In genomic region chr12:48409938-48410337, GRCh38 we compare ENCODE assay signal across 8 cellular contexts. TPM values are rescaled to one million over a fixed set of nuclear protein-coding genes. Genes with fewer than 3 reads are reported as not detected.
DNase-seq lines count a peak whose midpoint lies in the region; ATAC-seq, FAIRE-seq and TF ChIP-seq lines count a peak whose summit lies in the region.
"Not testable (repeated sequence)": the region's sequence is repeated elsewhere in the genome, so short reads cannot be mapped to it uniquely, and the experiment has no call there.

No MANE protein-coding gene starts in this region.

- in situ Hi-C loops in K562 (cut with MboI): not testable (repeated sequence)

- POLR2A ChIA-PET in K562 (lab: Yijun Ruan, JAX): interaction anchor here (0.5 to 0.6 kb wide), 2 partner anchors 12 to 207 kb away, joined by 3 to 4 read pairs; partner anchors contain the start of gene OR10AD1
- POLR2A ChIA-PET in naive thymus-derived CD8-positive, alpha-beta T cell (lab: Charles Lee): interaction anchor here (0.5 to 3.4 kb wide), 2 partner anchors 211 to 253 kb away, joined by 3 to 19 read pairs; no protein-coding TSS in a partner anchor

- H3K36me3 ChIP-seq in K562 (ENCODE audit: control insufficient read depth, insufficient read depth, low read length): not testable (repeated sequence)

- H3K9me1 ChIP-seq in K562 (ENCODE audit: control insufficient read depth, insufficient read depth, low read length): not testable (repeated sequence)

- not testable (repeated sequence) for H3K27ac Mint-ChIP-seq in activated T-cell treated with anti-CD3 and anti-CD28 coated beads, Interleukin-2, amount 50 U/mL, for 72 hours
- peak overlapping the region; percentile 20 to 93 (median 74) for H3K27ac Mint-ChIP-seq in naive thymus-derived CD8-positive, alpha-beta T cell

- not testable (repeated sequence) for H4K20me1 ChIP-seq in K562 (replicated peaks; ENCODE audit: control insufficient read depth, insufficient read depth, low read length)

- not testable (repeated sequence) for TF ChIP-seq EP300 in K562 (IDR thresholded peaks at IDR 0.05; ENCODE audit: low read length)

- H3K9me3 ChIP-seq in K562 (replicated peaks; ENCODE audit: control insufficient read depth, insufficient read depth, low read depth, low read length): not testable (repeated sequence)

- not testable (repeated sequence) for TF ChIP-seq POLR2A in K562 (conservative IDR thresholded peaks at IDR 0.05)

- H3K9ac ChIP-seq in K562 (ENCODE audit: insufficient read depth in 1 of 2, low read depth in 2 of 2, low read length in 2 of 2): not testable (repeated sequence)

- H3K36me3 Mint-ChIP-seq in activated T-cell treated with anti-CD3 and anti-CD28 coated beads, Interleukin-2, amount 50 U/mL, for 72 hours (ENCODE audit: insufficient read depth in 2 of 2): not testable (repeated sequence)
- H3K36me3 Mint-ChIP-seq in naive thymus-derived CD8-positive, alpha-beta T cell: peaks cover 4 to 29% (median 27%) of the 10 kb centered on the region in 3 donors

- peak overlapping the region; percentile 50; the same call in 2 of the 3 replicates for H3K27ac ChIP-seq in K562 (ENCODE audit: extremely low read depth, low read depth, low read length)

- H3K4me1 ChIP-seq in K562 (replicated peaks in 1 of 2; ENCODE audit: control insufficient read depth in 2 of 2, insufficient read depth in 2 of 2, low read length in 2 of 2): peaks cover 0 to 19% of the 10 kb centered on the region in 2 experiments; a peak in 4 of 5 replicates

- TF ChIP-seq RAD21 in K562 (CRISPR knock-in tag; conservative IDR thresholded peaks at IDR 0.05 in 1 of 2, IDR thresholded peaks at IDR 0.05 in 1 of 2): peak; percentile 57 to 61

- ATAC-seq in activated T-cell treated with anti-CD3 and anti-CD28 coated beads, Interleukin-2, amount 50 U/mL, for 72 hours (replicated peaks in 1 of 2); stimulated activated naive CD8-positive, alpha-beta T cell treated with anti-CD3 and anti-CD28 coated beads, Interleukin-15, Interleukin-2, amounts not matched to agents 100 U/mL and 50 U/mL, for 24 hours: not testable (repeated sequence)
- peak; percentile 86 for ATAC-seq in K562
- peak; percentile 33 to 69 for ATAC-seq in naive thymus-derived CD8-positive, alpha-beta T cell

- not testable (repeated sequence) for H3K4me3 Mint-ChIP-seq in activated T-cell treated with anti-CD3 and anti-CD28 coated beads, Interleukin-2, amount 50 U/mL, for 72 hours
- H3K4me3 Mint-ChIP-seq in naive thymus-derived CD8-positive, alpha-beta T cell: peak overlapping the region in 9 of 10 donors; percentile 19 to 77 (median 61)

- H3K4me1 Mint-ChIP-seq in activated T-cell treated with anti-CD3 and anti-CD28 coated beads, Interleukin-2, amount 50 U/mL, for 72 hours (ENCODE audit: low read depth): not testable (repeated sequence)
- peaks cover 4 to 20% (median 15%) of the 10 kb centered on the region in 4 donors for H3K4me1 Mint-ChIP-seq in naive thymus-derived CD8-positive, alpha-beta T cell

- H3K4me2 ChIP-seq in K562 (ENCODE audit: insufficient read depth, low read length): peak overlapping the region; percentile 67

- not testable (repeated sequence) for H3K27me3 Mint-ChIP-seq in activated T-cell treated with anti-CD3 and anti-CD28 coated beads, Interleukin-2, amount 50 U/mL, for 72 hours (ENCODE audit: low read depth); naive thymus-derived CD8-positive, alpha-beta T cell

- H2AFZ ChIP-seq in K562 (ENCODE audit: low read depth, low read length): peak overlapping the region; percentile 94

- intact Hi-C loops in K562 (cut with micrococcal nuclease): not testable (repeated sequence)

- DNase-seq in DMS53 (lab: John Stamatoyannopoulos, UW): peak; percentile 72
- DNase-seq in NCI-H2227 (lab: John Stamatoyannopoulos, UW; ENCODE audit: unreplicated experiment): peak; percentile 0
- peak; percentile 12 for DNase-seq in SK-N-DZ (ENCODE audit: low spot score)
- peak; percentile 6 for DNase-seq in activated CD4-positive, alpha-beta T cell treated with anti-CD3 and anti-CD28 coated beads for 48 hours
- peak; percentile 0 to 5 for DNase-seq in activated T-cell treated with anti-CD3 and anti-CD28 coated beads, Interleukin-2, amount 50 U/mL, for 72 hours
- DNase-seq in K562 (ENCODE audit: extremely low read depth in 1 of 4, low spot score in 3 of 4): peak; percentile 22 to 79 (median 36)
- DNase-seq in naive thymus-derived CD8-positive, alpha-beta T cell: peak in 9 of 10 donors; percentile 0 to 72 (median 50)
- peak; percentile 3 for DNase-seq in stimulated activated naive CD8-positive, alpha-beta T cell treated with anti-CD3 and anti-CD28 coated beads, Interleukin-15, Interleukin-2, amounts not matched to agents 100 U/mL and 50 U/mL, for 24 hours

- H3K4me3 ChIP-seq in K562: not testable (repeated sequence)

- H3K27me3 ChIP-seq in K562 (ENCODE audit: control insufficient read depth in 2 of 2, insufficient read depth in 2 of 2, low read length in 2 of 2): not testable (repeated sequence)

- H3K9me3 Mint-ChIP-seq in activated T-cell treated with anti-CD3 and anti-CD28 coated beads, Interleukin-2, amount 50 U/mL, for 72 hours: peaks cover 5 to 14% of the 10 kb centered on the region in 2 donors
- peaks cover 0 to 52% (median 23%) of the 10 kb centered on the region in 9 donors for H3K9me3 Mint-ChIP-seq in naive thymus-derived CD8-positive, alpha-beta T cell

- BruUV-seq in K562 (replicated peaks; lab: Mats Ljungman, UMichigan): not testable (repeated sequence)

- peak; percentile 26 to 40 (median 32); a peak in 4 of 6 replicates for TF ChIP-seq CTCF in K562 (IDR thresholded peaks at IDR 0.05 in 2 of 3, conservative IDR thresholded peaks at IDR 0.05 in 1 of 3; ENCODE audit: insufficient read depth in 2 of 3, low read depth in 1 of 3, low read length in 3 of 3)

- FAIRE-seq in K562 (lab: Jason Lieb, UNC): peak; percentile 67

- WGBS in K562 (ENCODE audit: insufficient coverage, low coverage, missing lambda C conversion rate): 0% methylated on average over 3 of the region's 3 CpGs

- CTCF ChIA-PET in K562 (lab: Yijun Ruan, JAX; ENCODE audit: low intra/inter-chr PET ratio): not testable (repeated sequence)

- H3K79me2 ChIP-seq in K562 (ENCODE audit: control insufficient read depth, insufficient read depth, low read length): not testable (repeated sequence)

TF ChIP-seq in K562, 482 proteins besides CTCF, POLR2A, EP300 and RAD21 (continues in another document):
- TF ChIP-seq FOXK2 (conservative IDR thresholded peaks at IDR 0.05 in 1 of 2, IDR thresholded peaks at IDR 0.05 in 1 of 2; ENCODE audit: low read depth in 2 of 2): peak; percentile 96
- TF ChIP-seq ATF1 (CRISPR knock-in tag; IDR thresholded peaks at IDR 0.05): not testable (repeated sequence)
- TF ChIP-seq ATF1 (tag; IDR thresholded peaks at IDR 0.05): peak; percentile 45
- 0 out of 2 replicates have a peak, but pooled peaks have one; percentile 19 for TF ChIP-seq ZNF589 (CRISPR knock-in tag; IDR thresholded peaks at IDR 0.05; ENCODE audit: low read depth)
- TF ChIP-seq CTBP1 (IDR thresholded peaks at IDR 0.05; ENCODE audit: borderline replicate concordance): peak; percentile 89
- peak; percentile 52; the same call in 1 of the 2 replicates for TF ChIP-seq DPF2 (IDR thresholded peaks at IDR 0.05)
- peak; percentile 43 for TF ChIP-seq PKNOX1 (IDR thresholded peaks at IDR 0.05)

RNA-seq across cellular contexts. Expression of gene ZNF641, which starts 59.2 kb away (rescaled TPM):
- 14.6 and 39.3 TPM in 2 replicates for polyA plus RNA-seq in SK-N-DZ (2014; cell fraction: cytosol; rRNA removed)
- polyA plus RNA-seq in SK-N-DZ (2014; cell fraction: nucleus; rRNA removed): 23.4 and 23.7 TPM in 2 replicates
- 10 to 100 TPM; 11.9 to 13.4 TPM for total RNA-seq in activated T-cell treated with anti-CD3 and anti-CD28 coated beads, Interleukin-2, amount 50 U/mL, for 72 hours
- total RNA-seq in K562 (2011; cell fraction: chromatin; rRNA removed; ENCODE audit: low replicate concordance): 13.0 and 13.7 TPM in 2 replicates
- 12.0 and 12.5 TPM in 2 replicates for total RNA-seq in K562 (2011; cell fraction: nucleolus; rRNA removed)
- total RNA-seq in K562 (2011; cell fraction: nucleoplasm; rRNA removed): 12.7 and 17.8 TPM in 2 replicates
- 11.3 and 12.2 TPM in 2 replicates for total RNA-seq in K562 (2014; rRNA removed)
- total RNA-seq in K562 (2014; rRNA removed; fragmentation: Illumina TruSeq; extraction: Trizol): 10.5 and 12.3 TPM in 2 replicates
- total RNA-seq in K562 (2015; rRNA removed; fragmentation: Illumina TruSeq; extraction: Trizol): 13.6 and 15.6 TPM in 2 replicates
- total RNA-seq in K562 (2021): 10.3 and 13.2 TPM in 2 replicates
- polyA plus RNA-seq in K562 (2011; rRNA removed): 3.4 and 9.2 TPM in 2 replicates
- 2.5 and 5.0 TPM in 2 replicates for polyA plus RNA-seq in K562 (2011; cell fraction: cytosol; rRNA removed)
- polyA plus RNA-seq in K562 (2011; cell fraction: nucleus; rRNA removed): 7.7 and 17.1 TPM in 2 replicates
- polyA plus RNA-seq in K562 (2012): 9.2 and 14.9 TPM in 2 replicates
- polyA plus RNA-seq in K562 (2014; fragmentation: Illumina TruSeq; extraction: Trizol): 8.8 and 10.8 TPM in 2 replicates
- 1 to 10 TPM; 2.5 to 3.0 TPM for polyA plus RNA-seq in K562 (2014; fragmentation: Nextera tagmentation; extraction: Ambion mirVana)
- polyA plus RNA-seq in K562 (2014; rRNA removed): 6.9 and 7.4 TPM in 2 replicates
- polyA minus RNA-seq in K562 (2011; rRNA and poly(A)+ RNA removed): 12.0 and 12.8 TPM in 2 replicates
- polyA minus RNA-seq in K562 (2011; cell fraction: cytosol; rRNA and poly(A)+ RNA removed): 5.4 and 6.0 TPM in 2 replicates
- 13.3 and 16.8 TPM in 2 replicates for polyA minus RNA-seq in K562 (2011; cell fraction: nucleus; rRNA and poly(A)+ RNA removed)
- 10 to 100 TPM; 36.8 to 40.8 TPM for total RNA-seq in naive thymus-derived CD8-positive, alpha-beta T cell
- 10 to 100 TPM; 10.4 to 15.8 (median 15.6) TPM for polyA plus RNA-seq in naive thymus-derived CD8-positive, alpha-beta T cell

Comparison
In these comparisons a context has a peak if more than half of its experiments do, and no peak if none do; other contexts are left out.
1. DNase-seq: peak in every context shown above with its lines; median percentile 72 in DMS53; 50 in naive thymus-derived CD8-positive, alpha-beta T cell; 36 in K562; 12 in SK-N-DZ; 6 in activated CD4-positive, alpha-beta T cell treated with anti-CD3 and anti-CD28 coated beads for 48 hours; 3 in stimulated activated naive CD8-positive, alpha-beta T cell treated with anti-CD3 and anti-CD28 coated beads, Interleukin-15, Interleukin-2, amounts not matched to agents 100 U/mL and 50 U/mL, for 24 hours; 2 in activated T-cell treated with anti-CD3 and anti-CD28 coated beads, Interleukin-2, amount 50 U/mL, for 72 hours; 0 in NCI-H2227.